In the genomic region with DNA sequence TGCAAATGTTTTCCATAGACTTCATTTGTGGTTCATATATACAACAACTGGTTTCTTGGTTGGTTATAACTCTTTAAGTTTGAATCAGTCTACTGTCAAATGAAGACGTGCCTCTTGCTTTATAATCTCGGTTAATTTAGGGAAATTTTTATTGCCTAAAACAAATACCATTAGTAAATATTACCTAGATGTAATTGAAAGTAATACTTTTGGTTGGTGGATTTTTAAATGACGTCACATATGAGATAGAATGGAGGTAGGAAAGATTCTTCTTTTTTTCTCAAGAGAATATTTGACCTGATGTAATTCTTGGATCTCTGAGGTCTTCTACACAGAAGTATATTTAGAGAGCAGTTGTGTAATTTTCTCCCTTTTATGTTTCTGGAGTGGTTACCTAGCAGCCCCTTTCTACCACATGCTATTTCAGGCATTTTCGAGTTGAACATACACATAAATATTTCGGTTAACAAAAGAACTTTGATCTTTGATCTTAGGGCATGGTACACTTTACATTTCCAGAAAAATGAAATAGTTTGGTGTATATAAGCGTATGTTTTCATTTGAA, we compare ENCODE assay signal across 1 cellular context.
TF ChIP-seq lines count a peak whose summit lies in the region.

No MANE protein-coding gene starts in this region.

TF ChIP-seq in IMR-90, 13 proteins besides CTCF, POLR2A, EP300 and RAD21:
- peak; percentile 58 for TF ChIP-seq CEBPB (IDR thresholded peaks at IDR 0.05; ENCODE audit: low read depth, low read length)
- no peak for TF ChIP-seq FOS (IDR thresholded peaks at IDR 0.05; ENCODE audit: low read depth, low read length)
TF ChIP-seq in IMR-90: peak in this region for 1.
